1 cellular context compared by ENCODE assay signal in genomic region chr15:65869127-65869953, GRCh38.
TF ChIP-seq lines count a peak whose summit lies in the region.

Gene RAB11A, plus strand, starts transcription at chr15:65869491. Its CDS starts 95 bp downstream, at chr15:65869586.

TF ChIP-seq in K562, 482 proteins besides CTCF, POLR2A, EP300 and RAD21 (continued from another document and continues in another):
- TF ChIP-seq TRIM24 (IDR thresholded peaks at IDR 0.05) (peak in 1 of 2 experiments; percentile 51; a peak in 1 of 4 replicates), ZBTB11 (CRISPR knock-in tag; IDR thresholded peaks at IDR 0.05) (peak in 2 of 3 experiments; percentile 80 to 96; a peak in 5 of 6 replicates), THAP12 (CRISPR knock-in tag; IDR thresholded peaks at IDR 0.05) (peak; percentile 31; the same call in 1 of the 2 replicates), MAX (CRISPR knock-in tag; IDR thresholded peaks at IDR 0.05) (peak; percentile 79), U2AF2 (optimal IDR thresholded peaks at IDR 0.05; ENCODE audit: low read depth, low read length) (no peak), SMC3 (conservative IDR thresholded peaks at IDR 0.05; ENCODE audit: insufficient read depth, low read depth, low read length) (peak; percentile 37; the same call in 1 of the 2 replicates), GABPB2 (CRISPR knock-in tag; conservative IDR thresholded peaks at IDR 0.05) (no peak), SMARCC2 (IDR thresholded peaks at IDR 0.05; ENCODE audit: low read depth) (no peak), BCLAF1 (IDR thresholded peaks at IDR 0.05; ENCODE audit: borderline replicate concordance in 1 of 2, control insufficient read depth in 1 of 2, low read depth in 2 of 2, low read length in 1 of 2) (no peak), HDAC2 (IDR thresholded peaks at IDR 0.05) (peak; percentile 66; the same call in 1 of the 2 replicates), SAP30 (IDR thresholded peaks at IDR 0.05; ENCODE audit: borderline replicate concordance, insufficient read depth, low read depth, low read length, poor library complexity, severe bottlenecking) (no peak), USF1 (CRISPR knock-in tag; IDR thresholded peaks at IDR 0.05) (peak; percentile 59), ZNF282 (CRISPR knock-in tag; IDR thresholded peaks at IDR 0.05) (no peak), TAF9B (IDR thresholded peaks at IDR 0.05; ENCODE audit: partially characterized antibody) (peak; percentile 81), RFX5 (IDR thresholded peaks at IDR 0.05; ENCODE audit: low read depth, low read length) (peak; percentile 81; the same call in 1 of the 2 replicates), JUNB (CRISPR knock-in tag; conservative IDR thresholded peaks at IDR 0.05) (no peak), BDP1 (IDR thresholded peaks at IDR 0.05; ENCODE audit: insufficient read depth, insufficient read length) (peak; percentile 79), ZNF165 (CRISPR knock-in tag; IDR thresholded peaks at IDR 0.05; ENCODE audit: borderline replicate concordance) (no peak), PATZ1 (CRISPR knock-in tag; IDR thresholded peaks at IDR 0.05; ENCODE audit: borderline replicate concordance) (no peak), STAG1 (CRISPR knock-in tag; IDR thresholded peaks at IDR 0.05; ENCODE audit: borderline replicate concordance) (peak; percentile 12; the same call in 1 of the 2 replicates), FOXP1 (CRISPR knock-in tag; IDR thresholded peaks at IDR 0.05) (peak; percentile 51; the same call in 1 of the 2 replicates), RB1 (IDR thresholded peaks at IDR 0.05; ENCODE audit: low read depth) (peak; percentile 88; the same call in 1 of the 2 replicates), ZNF740 (CRISPR knock-in tag; IDR thresholded peaks at IDR 0.05) (peak; percentile 39; the same call in 1 of the 2 replicates), ZNF740 (tag; IDR thresholded peaks at IDR 0.05) (no peak), ZNF76 (CRISPR knock-in tag; IDR thresholded peaks at IDR 0.05; ENCODE audit: borderline replicate concordance) (no peak), MAFG (tag; conservative IDR thresholded peaks at IDR 0.05) (no peak), ZBTB17 (CRISPR knock-in tag; IDR thresholded peaks at IDR 0.05) (peak; percentile 71; the same call in 1 of the 2 replicates), CREB5 (CRISPR knock-in tag; IDR thresholded peaks at IDR 0.05) (no peak), ZNF507 (tag; conservative IDR thresholded peaks at IDR 0.05) (no peak), E2F3 (CRISPR knock-in tag; IDR thresholded peaks at IDR 0.05) (peak; percentile 87; the same call in 1 of the 2 replicates), ZNF707 (CRISPR knock-in tag; conservative IDR thresholded peaks at IDR 0.05) (no peak), GABPA (tag; conservative IDR thresholded peaks at IDR 0.05; ENCODE audit: low read depth) (peak; percentile 100), FOXP4 (CRISPR knock-in tag; IDR thresholded peaks at IDR 0.05; ENCODE audit: borderline replicate concordance) (0 out of 2 replicates have a peak, but pooled peaks have one; percentile 49), HMBOX1 (IDR thresholded peaks at IDR 0.05) (peak; percentile 77), HNRNPLL (IDR thresholded peaks at IDR 0.05; ENCODE audit: low read depth, low read length, poor library complexity, severe bottlenecking) (peak; percentile 81), FOXA3 (CRISPR knock-in tag; conservative IDR thresholded peaks at IDR 0.05 in 1 of 2, IDR thresholded peaks at IDR 0.05 in 1 of 2) (peak in 1 of 2 experiments; percentile 78; a peak in 2 of 4 replicates), HIVEP1 (CRISPR knock-in tag; IDR thresholded peaks at IDR 0.05) (no peak), FOSL1 (tag; conservative IDR thresholded peaks at IDR 0.05) (peak; percentile 12; the same call in 1 of the 2 replicates), TEAD1 (CRISPR knock-in tag; IDR thresholded peaks at IDR 0.05) (peak in 1 of 2 experiments; percentile 53; a peak in 1 of 4 replicates), POLR2AphosphoS5 (IDR thresholded peaks at IDR 0.05; ENCODE audit: control insufficient read depth, insufficient read depth, low read depth, low read length) (peak; percentile 92), ZC3H11A (IDR thresholded peaks at IDR 0.05; ENCODE audit: low read depth, low read length) (no peak), MAZ (CRISPR knock-in tag; conservative IDR thresholded peaks at IDR 0.05 in 1 of 2, IDR thresholded peaks at IDR 0.05 in 1 of 2) (peak; percentile 96 to 99), POLR2H (tag; IDR thresholded peaks at IDR 0.05; ENCODE audit: low read depth) (no peak; the same call in 1 of the 2 replicates), SIN3A (IDR thresholded peaks at IDR 0.05; ENCODE audit: borderline replicate concordance in 2 of 2, control insufficient read depth in 1 of 2, low read depth in 2 of 2, low read length in 2 of 2) (peak; percentile 70 to 72; a peak in 2 of 4 replicates), NEUROD1 (IDR thresholded peaks at IDR 0.05; ENCODE audit: borderline replicate concordance, low read depth, low read length, partially characterized antibody) (peak; percentile 19), GTF2F1 (IDR thresholded peaks at IDR 0.05; ENCODE audit: low read depth, low read length) (peak; percentile 39; the same call in 1 of the 2 replicates)
